26 cellular contexts compared by ENCODE assay signal in genomic region chr2:242040681-242041080, GRCh38.
"Had no signal": no experiment of that assay in that cellular context is flagged by ENCODE, and none has a peak within 500 bp of the region (broad histone marks: within the 10 kb centered on the region; RNA-seq: fewer than 3 reads in every experiment).

No MANE protein-coding gene starts in this region.

- H3K4me1 ChIP-seq: neural progenitor cell, prostate gland, right atrium auricular region, suprapubic skin, transverse colon had no signal

- H3K9ac ChIP-seq: neural progenitor cell had no signal

- H3K36me3 ChIP-seq: neural progenitor cell, prostate gland, right atrium auricular region, suprapubic skin, transverse colon had no signal

- H3K27me3 ChIP-seq: right atrium auricular region had no signal

- H3K36me3 Mint-ChIP-seq: memory B cell, mesothelial cell of epicardium, naive B cell, neural progenitor cell had no signal

- H3K27ac ChIP-seq: neural progenitor cell, prostate gland, right atrium auricular region, suprapubic skin, transverse colon had no signal

- H3K9me3 Mint-ChIP-seq: effector memory CD8-positive, alpha-beta T cell; immature natural killer cell; stimulated activated naive CD8-positive, alpha-beta T cell treated with anti-CD3 and anti-CD28 coated beads, Interleukin-15, Interleukin-2, amounts not matched to agents 100 ng/mL and 50 ng/mL, for 24 hours had no signal

- H3K27ac Mint-ChIP-seq: memory B cell; mesothelial cell of epicardium; nephron; neural progenitor cell; stimulated activated naive CD8-positive, alpha-beta T cell treated with anti-CD3 and anti-CD28 coated beads, Interleukin-15, Interleukin-2, amounts not matched to agents 100 ng/mL and 50 ng/mL, for 24 hours had no signal

- ATAC-seq: effector memory CD8-positive, alpha-beta T cell; left colon; left ventricle myocardium superior; mucosa of descending colon; stimulated activated naive B cell treated with anti-CD40 and anti-IgM and Interleukin-4, amounts not matched to agents 10 μg/mL and 1 μg/mL and 100 μg/mL, for 72 hours had no signal

- H3K4me3 Mint-ChIP-seq: effector memory CD8-positive, alpha-beta T cell; immature natural killer cell; memory B cell; mesothelial cell of epicardium; naive B cell; nephron; neural progenitor cell; stimulated activated naive B cell treated with anti-CD40 and anti-IgM and Interleukin-4, amounts not matched to agents 10 μg/mL and 1 μg/mL and 100 μg/mL, for 72 hours; stimulated activated naive CD8-positive, alpha-beta T cell treated with anti-CD3 and anti-CD28 coated beads, Interleukin-15, Interleukin-2, amounts not matched to agents 100 ng/mL and 50 ng/mL, for 24 hours had no signal

- DNase-seq: cortex of kidney; effector memory CD8-positive, alpha-beta T cell; erythroblast; hypothalamus; immature natural killer cell; islet precursor cell; kidney glomerular epithelial cell; left colon; left ventricle myocardium superior; mucosa of descending colon; naive B cell; nucleus accumbens; small intestine; stimulated activated CD4-positive, alpha-beta T cell treated with anti-CD3 and anti-CD28 coated beads, Interleukin-15, amount 100 ng/mL, for 24 hours; stimulated activated CD4-positive, alpha-beta T cell treated with anti-CD3 and anti-CD28 coated beads, Interleukin-2, amount 100 ng/mL, for 48 hours; stimulated activated naive B cell treated with anti-CD40 and anti-IgM and Interleukin-4, amounts not matched to agents 10 μg/mL and 1 μg/mL and 100 μg/mL, for 72 hours; transverse colon had no signal

- H3K4me3 ChIP-seq: lung, mucosa of descending colon, neural progenitor cell, prostate gland, right atrium auricular region, suprapubic skin, transverse colon had no signal

- H3K9me3 ChIP-seq: mucosa of descending colon, prostate gland, right atrium auricular region, suprapubic skin, transverse colon had no signal

- H3K4me1 Mint-ChIP-seq: immature natural killer cell, memory B cell had no signal
